ENCODE assay signal across 28 cellular contexts in genomic region chr1:29691499-29691898, GRCh38.
"Had no signal": no experiment of that assay in that cellular context is flagged by ENCODE, and none has a peak within 500 bp of the region (broad histone marks: within the 10 kb centered on the region; RNA-seq: fewer than 3 reads in every experiment).

No MANE protein-coding gene starts in this region.

- H3K4me1 ChIP-seq: ascending aorta, body of pancreas had no signal

- ATAC-seq: activated CD8-positive, alpha-beta memory T cell treated with anti-CD3 and anti-CD28 coated beads, Interleukin-2, amount 10 ng/mL, durations not matched to agents 7 days and 5 days; activated naive CD4-positive, alpha-beta T cell treated with anti-CD3 and anti-CD28 coated beads, Interleukin-2, amount 50 U/mL, for 72 hours; activated naive CD8-positive, alpha-beta T cell treated with anti-CD3 and anti-CD28 coated beads, Interleukin-2, amount 50 U/mL, for 24 hours; body of pancreas; T-cell had no signal

- DNase-seq: activated B cell treated with CpG ODN at 0.5 μM for 24 hours; activated CD4-positive, alpha-beta T cell treated with anti-CD3 and anti-CD28 coated beads for 1 hour; activated CD4-positive, alpha-beta T cell treated with anti-CD3 and anti-CD28 coated beads, Interleukin-2, amount 10 ng/mL, durations not matched to agents 24 days and 14 days; activated CD4-positive, alpha-beta T cell treated with anti-CD3 and anti-CD28 coated beads, Interleukin-2, amount 50 U/mL, for 48 hours; activated CD8-positive, alpha-beta memory T cell treated with anti-CD3 and anti-CD28 coated beads, Interleukin-2, amount 10 ng/mL, durations not matched to agents 7 days and 5 days; activated naive CD4-positive, alpha-beta T cell treated with Interleukin-2 at 50 U/mL for 16 hours; activated naive CD8-positive, alpha-beta T cell treated with anti-CD3 and anti-CD28 coated beads, Interleukin-2, amount 50 U/mL, for 24 hours; amniotic stem cell; body of pancreas; central memory CD4-positive, alpha-beta T cell; KBM-7; NCI-H1048; NCI-H1436 treated with DMSO at 0.1 percent for 48 hours; NCI-H187; NCI-H2107; NCI-H446; NCI-H524; NCI-H774; PC-9; SHP77 treated with DMSO at 0.1 percent for 48 hours; T-cell; T-helper 2 cell; T1000 had no signal

- H3K9me3 Mint-ChIP-seq: activated CD4-positive, alpha-beta T cell treated with anti-CD3 and anti-CD28 coated beads, Interleukin-2, amount 10 ng/mL, durations not matched to agents 24 days and 14 days; activated naive CD4-positive, alpha-beta T cell treated with anti-CD3 and anti-CD28 coated beads, Interleukin-2, amount 50 U/mL, for 72 hours; activated naive CD8-positive, alpha-beta T cell treated with anti-CD3 and anti-CD28 coated beads, Interleukin-2, amount 50 U/mL, for 24 hours; activated T-cell treated with anti-CD3 and anti-CD28 coated beads, Interleukin-2, amount 50 U/mL, for 24 hours; activated T-helper 1 cell treated with anti-CD3 and anti-CD28 coated beads, Interleukin-12 subunit alpha, Interleukin-12 subunit beta, Interleukin-2, Interleukin-4 antibody, amounts not matched to agents 30 ng/mL and 10 ng/mL and 1 ng/mL, durations not matched to agents 14 hours and 24 hours and 36 hours had no signal

- H3K36me3 ChIP-seq: ascending aorta had no signal

- H3K4me3 Mint-ChIP-seq: activated B cell treated with CpG ODN at 0.5 μM for 24 hours; activated CD4-positive, alpha-beta T cell treated with anti-CD3 and anti-CD28 coated beads, Interleukin-2, amount 10 ng/mL, durations not matched to agents 24 days and 14 days; activated CD8-positive, alpha-beta memory T cell treated with anti-CD3 and anti-CD28 coated beads, Interleukin-2, amount 10 ng/mL, durations not matched to agents 7 days and 5 days; activated naive CD8-positive, alpha-beta T cell treated with anti-CD3 and anti-CD28 coated beads, Interleukin-2, amount 50 U/mL, for 24 hours; activated T-cell treated with anti-CD3 and anti-CD28 coated beads, Interleukin-2, amount 50 U/mL, for 24 hours; activated T-helper 1 cell treated with anti-CD3 and anti-CD28 coated beads, Interleukin-12 subunit alpha, Interleukin-12 subunit beta, Interleukin-2, Interleukin-4 antibody, amounts not matched to agents 30 ng/mL and 10 ng/mL and 1 ng/mL, durations not matched to agents 14 hours and 24 hours and 36 hours; T-cell had no signal

- H3K27ac ChIP-seq: ascending aorta, body of pancreas, coronary artery, PC-9 had no signal

- H3K9me3 ChIP-seq: ascending aorta had no signal

- H3K4me3 ChIP-seq: ascending aorta, body of pancreas, coronary artery, PC-9 had no signal

- H3K4me2 ChIP-seq: PC-9 had no signal

- H2AFZ ChIP-seq: PC-9 had no signal

- H3K27me3 ChIP-seq: ascending aorta, body of pancreas had no signal

- H3K36me3 Mint-ChIP-seq: activated CD8-positive, alpha-beta memory T cell treated with anti-CD3 and anti-CD28 coated beads, Interleukin-2, amount 10 ng/mL, durations not matched to agents 7 days and 5 days; activated naive CD4-positive, alpha-beta T cell treated with anti-CD3 and anti-CD28 coated beads, Interleukin-2, amount 50 U/mL, for 72 hours; T-cell had no signal

- H3K27ac Mint-ChIP-seq: activated B cell treated with CpG ODN at 0.5 μM for 24 hours; activated CD4-positive, alpha-beta T cell treated with anti-CD3 and anti-CD28 coated beads, Interleukin-2, amount 10 ng/mL, durations not matched to agents 24 days and 14 days; activated CD8-positive, alpha-beta memory T cell treated with anti-CD3 and anti-CD28 coated beads, Interleukin-2, amount 10 ng/mL, durations not matched to agents 7 days and 5 days; activated naive CD4-positive, alpha-beta T cell treated with anti-CD3 and anti-CD28 coated beads, Interleukin-2, amount 50 U/mL, for 72 hours; activated naive CD8-positive, alpha-beta T cell treated with anti-CD3 and anti-CD28 coated beads, Interleukin-2, amount 50 U/mL, for 24 hours; activated T-cell treated with anti-CD3 and anti-CD28 coated beads, Interleukin-2, amount 50 U/mL, for 24 hours; activated T-helper 1 cell treated with anti-CD3 and anti-CD28 coated beads, Interleukin-12 subunit alpha, Interleukin-12 subunit beta, Interleukin-2, Interleukin-4 antibody, amounts not matched to agents 30 ng/mL and 10 ng/mL and 1 ng/mL, durations not matched to agents 14 hours and 24 hours and 36 hours; T-cell had no signal
